Comparison of ENCODE assay signal across 22 cellular contexts in genomic region chr1:8552135-8552534, GRCh38.
A peak's percentile ranks its signal among the peaks of the same experiment; 100 is the strongest.
DNase-seq lines count a peak whose midpoint lies in the region; ATAC-seq, FAIRE-seq and TF ChIP-seq lines count a peak whose summit lies in the region.
"Had no signal": no experiment of that assay in that cellular context is flagged by ENCODE, and none has a peak within 500 bp of the region (broad histone marks: within the 10 kb centered on the region; RNA-seq: fewer than 3 reads in every experiment).

No MANE protein-coding gene starts in this region.

- 0 out of 2 replicates have a peak, but pooled peaks cover 1% of the 10 kb centered on the region for H3K36me3 ChIP-seq in GM23338 (ENCODE audit: insufficient read depth)
- peaks cover 17 to 58% of the 10 kb centered on the region in 2 experiments for H3K36me3 ChIP-seq in HepG2 (replicated peaks in 1 of 2; ENCODE audit: control insufficient read depth in 1 of 2, insufficient read depth in 2 of 2, low read length in 2 of 2)
- H3K36me3 ChIP-seq: lower lobe of right lung had no signal

- TF ChIP-seq RAD21 in HepG2 (CRISPR knock-in tag; IDR thresholded peaks at IDR 0.05), result no peak

- POLR2A ChIA-PET in activated CD8-positive, alpha-beta T cell treated with anti-CD3 and anti-CD28 coated beads, Interleukin-2, amount 10 ng/mL, durations not matched to agents 7 days and 5 days (lab: Charles Lee), result interaction anchor here (0.6 kb wide), 1 partner anchor 96 kb away, joined by 3 read pairs; no protein-coding TSS in a partner anchor
- POLR2A ChIA-PET in HepG2 (lab: Yijun Ruan, JAX), result interaction anchor here (1.1 to 1.7 kb wide), 3 partner anchors 12 to 151 kb away, joined by 4 to 6 read pairs (median 6); no protein-coding TSS in a partner anchor
- POLR2A ChIA-PET in activated CD4-positive, alpha-beta T cell treated with anti-CD3 and anti-CD28 coated beads, Interleukin-2, amount 10 ng/mL, durations not matched to agents 7 days and 5 days (lab: Charles Lee), result interaction anchor here (1.0 kb wide), 1 partner anchor 29 kb away, joined by 3 read pairs; no protein-coding TSS in a partner anchor

- ATAC-seq in GM23338 (peak; percentile 68), HepG2 (peak; percentile 70), HG02885 (IDR thresholded peaks at IDR 0.05; ENCODE audit: poor library complexity, unreplicated experiment) (no peak)
- ATAC-seq in activated CD8-positive, alpha-beta T cell treated with anti-CD3 and anti-CD28 coated beads, Interleukin-2, amount 10 ng/mL, durations not matched to agents 7 days and 5 days, result peak; percentile 74
- ATAC-seq: CD8-positive, alpha-beta T cell had no signal

- WGBS in HepG2 (ENCODE audit: low lambda C conversion rate), result 18% methylated on average over 2 of the region's 2 CpGs

- TF ChIP-seq CTCF in GM23338 (conservative IDR thresholded peaks at IDR 0.05; ENCODE audit: low read depth in 2 of 2) (no peak), HepG2 (CRISPR knock-in tag; IDR thresholded peaks at IDR 0.05) (no peak), progenitor cell of endocrine pancreas (IDR thresholded peaks at IDR 0.05; ENCODE audit: unreplicated experiment) (no peak)

- FAIRE-seq in HepG2 (lab: Jason Lieb, UNC), result peak; percentile 51
- FAIRE-seq: astrocyte, endothelial cell of umbilical vein, TTC549 had no signal

- no peaks in the 10 kb centered on the region for H3K9me2 ChIP-seq in GM23338 (ENCODE audit: insufficient read depth)

- H3K9me3 Mint-ChIP-seq in GM23338, result no peaks in the 10 kb centered on the region
- H3K9me3 Mint-ChIP-seq in activated CD8-positive, alpha-beta T cell treated with anti-CD3 and anti-CD28 coated beads, Interleukin-2, amount 10 ng/mL, durations not matched to agents 7 days and 5 days (ENCODE audit: insufficient read depth), result no peaks in the 10 kb centered on the region
- no peaks in the 10 kb centered on the region for H3K9me3 Mint-ChIP-seq in progenitor cell of endocrine pancreas (ENCODE audit: low read depth)
- no peaks in the 10 kb centered on the region for H3K9me3 Mint-ChIP-seq in activated CD4-positive, alpha-beta T cell treated with anti-CD3 and anti-CD28 coated beads, Interleukin-2, amount 10 ng/mL, durations not matched to agents 7 days and 5 days
- H3K9me3 Mint-ChIP-seq: activated naive CD4-positive, alpha-beta T cell treated with anti-CD3 and anti-CD28 coated beads for 36 hours; CD8-positive, alpha-beta T cell had no signal

- DNase-seq in GM23338 (ENCODE audit: low spot score), result no peak
- DNase-seq in activated CD8-positive, alpha-beta T cell treated with anti-CD3 and anti-CD28 coated beads, Interleukin-2, amount 10 ng/mL, durations not matched to agents 7 days and 5 days, result peak; percentile 54
- DNase-seq in HepG2 (ENCODE audit: low spot score), result peak; percentile 68
- DNase-seq in progenitor cell of endocrine pancreas (ENCODE audit: low spot score, unreplicated experiment), result no peak
- no peak for DNase-seq in NCI-H1694 treated with DMSO at 0.1 percent for 48 hours (lab: John Stamatoyannopoulos, UW)
- DNase-seq in activated CD4-positive, alpha-beta T cell treated with anti-CD3 and anti-CD28 coated beads, Interleukin-2, amount 10 ng/mL, durations not matched to agents 7 days and 5 days, result no peak
- DNase-seq: activated CD4-positive, alpha-beta T cell treated with anti-CD3 and anti-CD28 coated beads, Interleukin-2, amount 50 U/mL, for 1 hour; activated naive CD4-positive, alpha-beta T cell treated with anti-CD3 and anti-CD28 coated beads for 36 hours; activated T-cell treated with anti-CD3 and anti-CD28 coated beads for 4 hours; CD8-positive, alpha-beta T cell; heart right ventricle; KBM-7; lower lobe of right lung; NCI-H2081; NCI-H510A treated with DMSO at 0.1 percent for 48 hours; stimulated activated CD4-positive, alpha-beta T cell treated with anti-CD3 and anti-CD28 coated beads, Interleukin-4, amount 100 ng/mL, for 4 hours had no signal

- H3K27me3 ChIP-seq in GM23338 (ENCODE audit: insufficient read depth) (no peaks in the 10 kb centered on the region), HepG2 (ENCODE audit: control insufficient read depth in 1 of 2, insufficient read depth in 2 of 2, low read length in 2 of 2) (no peaks in the 10 kb centered on the region)
- H3K27me3 ChIP-seq: heart right ventricle had no signal

- no peak overlapping the region for H3K4me3 Mint-ChIP-seq in GM23338
- no peak overlapping the region for H3K4me3 Mint-ChIP-seq in activated CD8-positive, alpha-beta T cell treated with anti-CD3 and anti-CD28 coated beads, Interleukin-2, amount 10 ng/mL, durations not matched to agents 7 days and 5 days
- no peak overlapping the region for H3K4me3 Mint-ChIP-seq in progenitor cell of endocrine pancreas (ENCODE audit: low read depth)
- no peak overlapping the region for H3K4me3 Mint-ChIP-seq in activated CD4-positive, alpha-beta T cell treated with anti-CD3 and anti-CD28 coated beads, Interleukin-2, amount 10 ng/mL, durations not matched to agents 7 days and 5 days
- H3K4me3 Mint-ChIP-seq: activated naive CD4-positive, alpha-beta T cell treated with anti-CD3 and anti-CD28 coated beads for 36 hours; CD8-positive, alpha-beta T cell had no signal

- CTCF ChIA-PET in activated CD8-positive, alpha-beta T cell treated with anti-CD3 and anti-CD28 coated beads, Interleukin-2, amount 10 ng/mL, durations not matched to agents 7 days and 5 days (lab: Charles Lee), result interaction anchor here (0.6 to 2.8 kb wide), 12 partner anchors 10 to 320 kb away, joined by 3 to 20 read pairs (median 4); no protein-coding TSS in a partner anchor
- CTCF ChIA-PET in HepG2 (lab: Yijun Ruan, JAX; ENCODE audit: low intra/inter-chr PET ratio, low total read pairs), result no interaction called here
- CTCF ChIA-PET in activated CD4-positive, alpha-beta T cell treated with anti-CD3 and anti-CD28 coated beads, Interleukin-2, amount 10 ng/mL, durations not matched to agents 7 days and 5 days (lab: Charles Lee), result interaction anchor here (1.1 to 2.6 kb wide), 4 partner anchors 9 to 297 kb away, joined by 3 to 7 read pairs (median 4); no protein-coding TSS in a partner anchor

- peaks cover 8% of the 10 kb centered on the region for H3K27me3 Mint-ChIP-seq in GM23338 (ENCODE audit: insufficient read depth, low read depth, poor library complexity)
- no peaks in the 10 kb centered on the region for H3K27me3 Mint-ChIP-seq in activated CD8-positive, alpha-beta T cell treated with anti-CD3 and anti-CD28 coated beads, Interleukin-2, amount 10 ng/mL, durations not matched to agents 7 days and 5 days (ENCODE audit: low read depth)
- no peaks in the 10 kb centered on the region for H3K27me3 Mint-ChIP-seq in progenitor cell of endocrine pancreas
- no peaks in the 10 kb centered on the region for H3K27me3 Mint-ChIP-seq in activated CD4-positive, alpha-beta T cell treated with anti-CD3 and anti-CD28 coated beads, Interleukin-2, amount 10 ng/mL, durations not matched to agents 7 days and 5 days

- no TSS peak for BruUV-seq in HepG2 (replicated peaks; lab: Mats Ljungman, UMichigan)

- H3K4me1 ChIP-seq in GM23338 (ENCODE audit: insufficient read depth), result no peaks in the 10 kb centered on the region
- peaks cover 62% of the 10 kb centered on the region for H3K4me1 ChIP-seq in HepG2 (ENCODE audit: insufficient read depth, low read length)

- in situ Hi-C loops in HepG2 (cut with HindIII; ENCODE audit: extremely low pct_ligation_motif_present, low pct_unique_long_range_greater_than_20kb), result loop anchor here (25.0 kb wide), 1 partner anchor 285 kb away; no protein-coding TSS in a partner anchor

- H3K36me3 Mint-ChIP-seq in GM23338 (ENCODE audit: low read depth), result peaks cover 28% of the 10 kb centered on the region
- peaks cover 9% of the 10 kb centered on the region for H3K36me3 Mint-ChIP-seq in activated CD8-positive, alpha-beta T cell treated with anti-CD3 and anti-CD28 coated beads, Interleukin-2, amount 10 ng/mL, durations not matched to agents 7 days and 5 days (ENCODE audit: low read depth)
- H3K36me3 Mint-ChIP-seq in progenitor cell of endocrine pancreas (ENCODE audit: insufficient read depth), result peaks cover 33% of the 10 kb centered on the region
- H3K36me3 Mint-ChIP-seq in activated CD4-positive, alpha-beta T cell treated with anti-CD3 and anti-CD28 coated beads, Interleukin-2, amount 10 ng/mL, durations not matched to agents 7 days and 5 days (ENCODE audit: low read depth), result peaks cover 13% of the 10 kb centered on the region

- H3K9ac ChIP-seq in HepG2 (ENCODE audit: insufficient read depth, low read depth, low read length), result peak overlapping the region; percentile 19; the same call in 1 of the 2 replicates

- H4K20me1 ChIP-seq in GM23338 (replicated peaks; ENCODE audit: insufficient read depth) (peaks cover 15% of the 10 kb centered on the region; the same call in 1 of the 2 replicates), HepG2 (ENCODE audit: insufficient read depth, low read length) (peaks cover 27% of the 10 kb centered on the region)

- TF ChIP-seq EP300 in HepG2 (IDR thresholded peaks at IDR 0.05; ENCODE audit: low read depth in 2 of 2, low read length in 2 of 2), result 0 out of 4 replicates have a peak, but pooled peaks of 1 of the 2 experiments have one; percentile 18
- TF ChIP-seq EP300 in HepG2 (CRISPR knock-in tag; IDR thresholded peaks at IDR 0.05; ENCODE audit: borderline replicate concordance), result no peak

- H3K4me3 ChIP-seq in GM23338 (no peak overlapping the region), HepG2 (replicated peaks in 1 of 3; ENCODE audit: insufficient read depth in 1 of 3, low read depth in 2 of 3, low read length in 3 of 3) (peak overlapping the region in 1 of 3 experiments; percentile 9; a peak in 1 of 6 replicates)
- H3K4me3 ChIP-seq: coronary artery, heart right ventricle, lower lobe of right lung, smooth muscle cell had no signal

- H3K4me2 ChIP-seq in GM23338 (no peak overlapping the region), HepG2 (ENCODE audit: low read depth, low read length) (peak overlapping the region; percentile 69)
- H3K4me2 ChIP-seq: smooth muscle cell had no signal

- H3K4me1 Mint-ChIP-seq in GM23338 (peaks cover 18% of the 10 kb centered on the region), progenitor cell of endocrine pancreas (ENCODE audit: low read depth) (peaks cover 51% of the 10 kb centered on the region)
- H3K4me1 Mint-ChIP-seq in activated CD8-positive, alpha-beta T cell treated with anti-CD3 and anti-CD28 coated beads, Interleukin-2, amount 10 ng/mL, durations not matched to agents 7 days and 5 days (ENCODE audit: low read depth), result peaks cover 37% of the 10 kb centered on the region
- H3K4me1 Mint-ChIP-seq in activated CD4-positive, alpha-beta T cell treated with anti-CD3 and anti-CD28 coated beads, Interleukin-2, amount 10 ng/mL, durations not matched to agents 7 days and 5 days, result peaks cover 36% of the 10 kb centered on the region

- TF ChIP-seq POLR2A in HepG2 (IDR thresholded peaks at IDR 0.05; ENCODE audit: insufficient read depth in 1 of 2, low read depth in 2 of 2, low read length in 2 of 2), result no peak

- intact Hi-C loops in HepG2 (cut with micrococcal nuclease; ENCODE audit: unreplicated experiment), result no loop called here

- no peaks in the 10 kb centered on the region for H3F3A ChIP-seq in GM23338 (replicated peaks; ENCODE audit: low read depth)

- H3K79me2 ChIP-seq in GM23338 (replicated peaks; ENCODE audit: insufficient read depth) (peaks cover 92% of the 10 kb centered on the region), HepG2 (ENCODE audit: insufficient read depth, low read length) (peaks cover 68% of the 10 kb centered on the region)

- H3K27ac ChIP-seq in GM23338 (ENCODE audit: low read depth) (no peak overlapping the region), HepG2 (ENCODE audit: extremely low read length, insufficient read depth, low read length) (peak overlapping the region; percentile 69)
- H3K27ac ChIP-seq: coronary artery, heart right ventricle, lower lobe of right lung had no signal

- no peak overlapping the region for H3K27ac Mint-ChIP-seq in GM23338
- no peak overlapping the region for H3K27ac Mint-ChIP-seq in activated CD8-positive, alpha-beta T cell treated with anti-CD3 and anti-CD28 coated beads, Interleukin-2, amount 10 ng/mL, durations not matched to agents 7 days and 5 days
- peak overlapping the region; percentile 68 for H3K27ac Mint-ChIP-seq in progenitor cell of endocrine pancreas
- H3K27ac Mint-ChIP-seq in activated CD4-positive, alpha-beta T cell treated with anti-CD3 and anti-CD28 coated beads, Interleukin-2, amount 10 ng/mL, durations not matched to agents 7 days and 5 days, result no peak overlapping the region
- H3K27ac Mint-ChIP-seq: activated naive CD4-positive, alpha-beta T cell treated with anti-CD3 and anti-CD28 coated beads for 36 hours; CD8-positive, alpha-beta T cell had no signal

- H2AFZ ChIP-seq in GM23338, result no peak overlapping the region
- no peak overlapping the region for H2AFZ ChIP-seq in HepG2 (ENCODE audit: low read length)

- no peaks in the 10 kb centered on the region for H3K9me3 ChIP-seq in HepG2 (ENCODE audit: low read length)
- H3K9me3 ChIP-seq: heart right ventricle, lower lobe of right lung had no signal

Comparison
In these comparisons a context has a peak if more than half of its experiments do, and no peak if none do; other contexts are left out.
1. DNase-seq: peak in activated CD8-positive, alpha-beta T cell treated with anti-CD3 and anti-CD28 coated beads, Interleukin-2, amount 10 ng/mL, durations not matched to agents 7 days and 5 days (single experiment) and HepG2 (single experiment); none in GM23338 (single experiment), progenitor cell of endocrine pancreas (single experiment), NCI-H1694 treated with DMSO at 0.1 percent for 48 hours (single experiment) and activated CD4-positive, alpha-beta T cell treated with anti-CD3 and anti-CD28 coated beads, Interleukin-2, amount 10 ng/mL, durations not matched to agents 7 days and 5 days (single experiment).